Comparison of ENCODE assay signal across 1 cellular context in the genomic region with DNA sequence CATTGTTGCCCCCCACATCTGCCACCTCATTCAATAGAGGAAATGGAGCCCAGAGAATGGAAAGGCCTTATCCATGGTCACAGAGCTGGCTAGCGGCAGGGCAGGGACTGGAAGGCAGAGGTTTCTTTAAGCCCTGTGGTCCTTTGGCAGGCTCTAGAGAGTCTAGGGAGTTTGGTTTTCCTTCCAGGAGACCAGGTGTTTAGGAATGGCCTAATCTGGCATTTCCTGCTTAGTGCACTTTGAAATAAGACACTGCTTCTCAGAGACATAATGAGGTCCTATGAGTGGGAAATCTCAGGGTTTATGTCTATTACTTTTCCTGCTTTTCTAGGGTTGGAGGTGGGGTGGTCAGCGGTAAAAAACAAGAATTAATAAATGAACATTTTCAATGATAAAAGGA.
TF ChIP-seq lines count a peak whose summit lies in the region.

No MANE protein-coding gene starts in this region.

TF ChIP-seq in H1, 55 proteins besides CTCF, POLR2A, EP300 and RAD21:
- TF ChIP-seq RBBP5 (IDR thresholded peaks at IDR 0.05; ENCODE audit: borderline replicate concordance, low read depth, low read length), result no peak
- TF ChIP-seq POLR2AphosphoS5 (IDR thresholded peaks at IDR 0.05; ENCODE audit: low read depth, low read length), result no peak
- TF ChIP-seq, protein P1, sequence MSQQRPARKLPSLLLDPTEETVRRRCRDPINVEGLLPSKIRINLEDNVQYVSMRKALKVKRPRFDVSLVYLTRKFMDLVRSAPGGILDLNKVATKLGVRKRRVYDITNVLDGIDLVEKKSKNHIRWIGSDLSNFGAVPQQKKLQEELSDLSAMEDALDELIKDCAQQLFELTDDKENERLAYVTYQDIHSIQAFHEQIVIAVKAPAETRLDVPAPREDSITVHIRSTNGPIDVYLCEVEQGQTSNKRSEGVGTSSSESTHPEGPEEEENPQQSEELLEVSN (IDR thresholded peaks at IDR 0.05), result no peak
- TF ChIP-seq SAP30 (IDR thresholded peaks at IDR 0.05; ENCODE audit: insufficient read depth, insufficient replicate concordance, low read length), result no peak
- no peak for TF ChIP-seq CREB1 (IDR thresholded peaks at IDR 0.05)
- TF ChIP-seq EGR1 (IDR thresholded peaks at IDR 0.05; ENCODE audit: borderline replicate concordance, low read depth, low read length), result no peak
- TF ChIP-seq RFX5 (IDR thresholded peaks at IDR 0.05; ENCODE audit: borderline replicate concordance, low read depth, low read length), result no peak
- TF ChIP-seq CBX5 (IDR thresholded peaks at IDR 0.05; ENCODE audit: low read depth, low read length), result no peak
- no peak for TF ChIP-seq NANOG (IDR thresholded peaks at IDR 0.05; ENCODE audit: insufficient read depth, low read depth, low read length, poor library complexity, severe bottlenecking)
- TF ChIP-seq, protein P2, sequence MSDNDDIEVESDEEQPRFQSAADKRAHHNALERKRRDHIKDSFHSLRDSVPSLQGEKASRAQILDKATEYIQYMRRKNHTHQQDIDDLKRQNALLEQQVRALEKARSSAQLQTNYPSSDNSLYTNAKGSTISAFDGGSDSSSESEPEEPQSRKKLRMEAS (IDR thresholded peaks at IDR 0.05), result no peak
- TF ChIP-seq RNF2 (IDR thresholded peaks at IDR 0.05; ENCODE audit: borderline replicate concordance, low read depth, low read length, missing control alignments, poor library complexity, severe bottlenecking), result no peak
- no peak for TF ChIP-seq TEAD4 (IDR thresholded peaks at IDR 0.05; ENCODE audit: low read depth, low read length)
- TF ChIP-seq SRF (IDR thresholded peaks at IDR 0.05; ENCODE audit: low read depth, low read length), result no peak
- no peak for TF ChIP-seq FOSL1 (IDR thresholded peaks at IDR 0.05; ENCODE audit: insufficient read depth, low read depth, low read length)
